ENCODE assay signal across 29 cellular contexts in genomic region chr11:113722934-113723333, GRCh38. TPM values are rescaled to one million over a fixed set of nuclear protein-coding genes. Genes with fewer than 3 reads are reported as not detected.
"Had no signal": no experiment of that assay in that cellular context is flagged by ENCODE, and none has a peak within 500 bp of the region (broad histone marks: within the 10 kb centered on the region; RNA-seq: fewer than 3 reads in every experiment).

No MANE protein-coding gene starts in this region.

- H3K4me3 ChIP-seq: ascending aorta, breast epithelium, coronary artery, esophagus muscularis mucosa had no signal

- H3K36me3 ChIP-seq: ascending aorta, breast epithelium had no signal

- H3K9me3 ChIP-seq: ascending aorta, breast epithelium, esophagus muscularis mucosa had no signal

- ATAC-seq: activated CD4-positive, alpha-beta T cell treated with anti-CD3 and anti-CD28 coated beads for 36 hours; activated CD8-positive, alpha-beta memory T cell treated with anti-CD3 and anti-CD28 coated beads, Interleukin-2, amount 10 ng/mL, durations not matched to agents 7 days and 5 days; activated CD8-positive, alpha-beta T cell treated with anti-CD3 and anti-CD28 coated beads, Interleukin-2, amount 10 ng/mL, durations not matched to agents 7 days and 5 days; activated naive CD4-positive, alpha-beta T cell treated with anti-CD3 and anti-CD28 coated beads, Interleukin-2, amount 50 U/mL, for 72 hours; foreskin keratinocyte had no signal

- H3K4me1 ChIP-seq: ascending aorta, breast epithelium, foreskin keratinocyte had no signal

- DNase-seq: activated CD4-positive, alpha-beta memory T cell treated with anti-CD3 and anti-CD28 coated beads for 36 hours; activated CD4-positive, alpha-beta T cell treated with anti-CD3 and anti-CD28 coated beads for 36 hours; activated CD4-positive, alpha-beta T cell treated with anti-CD3 and anti-CD28 coated beads, Interleukin-2, amount 10 ng/mL, durations not matched to agents 24 days and 14 days; activated CD4-positive, CD25-positive, alpha-beta regulatory T cell; activated CD4-positive, CD25-positive, alpha-beta regulatory T cell treated with anti-CD3 and anti-CD28 coated beads, Interleukin-2, amount 50 U/mL, for 72 hours; activated CD8-positive, alpha-beta memory T cell treated with anti-CD3 and anti-CD28 coated beads, Interleukin-2, amount 10 ng/mL, durations not matched to agents 7 days and 5 days; activated CD8-positive, alpha-beta memory T cell treated with anti-CD3 and anti-CD28 coated beads, Interleukin-2, amount 50 U/mL, for 4 hours; activated CD8-positive, alpha-beta T cell treated with anti-CD3 and anti-CD28 coated beads, Interleukin-2, amount 10 ng/mL, durations not matched to agents 7 days and 5 days; activated gamma-delta T cell; activated naive CD4-positive, alpha-beta T cell; activated naive CD4-positive, alpha-beta T cell treated with anti-CD3 and anti-CD28 coated beads, Interleukin-2, amount 10 ng/mL, durations not matched to agents 7 days and 5 days; activated naive CD8-positive, alpha-beta T cell treated with anti-CD3 and anti-CD28 coated beads, Interleukin-2, amount 10 ng/mL, durations not matched to agents 7 days and 5 days; activated T-cell treated with anti-CD3 and anti-CD28 coated beads, Interleukin-2, amount 50 U/mL, for 1 hour; activated T-cell treated with anti-CD3 and anti-CD28 coated beads, Interleukin-2, amount 50 U/mL, for 48 hours; effector memory CD4-positive, alpha-beta T cell; endodermal cell; foreskin keratinocyte; T-helper 2 cell had no signal

- H3K27ac ChIP-seq: ascending aorta, breast epithelium, coronary artery, esophagus muscularis mucosa, foreskin keratinocyte had no signal

- H3K27me3 ChIP-seq: ascending aorta, breast epithelium, dorsolateral prefrontal cortex, esophagus muscularis mucosa, foreskin keratinocyte had no signal

RNA-seq across cellular contexts. Expression of gene TMPRSS5, which starts 16.8 kb away (rescaled TPM):
- total RNA-seq: ascending aorta had no signal

RNA-seq across cellular contexts. Expression of gene CLDN25, which starts 56.7 kb away (rescaled TPM):
- total RNA-seq: activated CD4-positive, alpha-beta memory T cell treated with anti-CD3 and anti-CD28 coated beads for 36 hours; activated CD4-positive, alpha-beta T cell treated with anti-CD3 and anti-CD28 coated beads for 36 hours; activated CD4-positive, alpha-beta T cell treated with anti-CD3 and anti-CD28 coated beads, Interleukin-2, amount 10 ng/mL, durations not matched to agents 24 days and 14 days; activated CD8-positive, alpha-beta memory T cell treated with anti-CD3 and anti-CD28 coated beads for 36 hours; activated CD8-positive, alpha-beta memory T cell treated with anti-CD3 and anti-CD28 coated beads, Interleukin-2, amount 10 ng/mL, durations not matched to agents 7 days and 5 days; activated CD8-positive, alpha-beta T cell treated with anti-CD3 and anti-CD28 coated beads, Interleukin-2, amount 10 ng/mL, durations not matched to agents 7 days and 5 days; activated naive CD4-positive, alpha-beta T cell treated with anti-CD3 and anti-CD28 coated beads, Interleukin-2, amount 50 U/mL, for 72 hours; activated naive CD8-positive, alpha-beta T cell treated with anti-CD3 and anti-CD28 coated beads, Interleukin-2, amount 10 ng/mL, durations not matched to agents 7 days and 5 days; ascending aorta; breast epithelium; cardiac septum; cerebellum; dorsolateral prefrontal cortex; endodermal cell; epithelial cell of proximal tubule; esophagus muscularis mucosa; foreskin keratinocyte; T-helper 1 cell treated with Interleukin-12 subunit alpha and Interleukin-12 subunit beta and Interleukin-4 antibody, amounts not matched to agents 30 ng/mL and 1 ng/mL, for 36 hours had no signal
- polyA plus RNA-seq: foreskin keratinocyte had no signal
